In genomic region chr3:133779626-133780203, GRCh38 we compare ENCODE assay signal across 38 cellular contexts. TPM values are rescaled to one million over a fixed set of nuclear protein-coding genes. Genes with fewer than 3 reads are reported as not detected.
"Had no signal": no experiment of that assay in that cellular context is flagged by ENCODE, and none has a peak within 500 bp of the region (broad histone marks: within the 10 kb centered on the region; RNA-seq: fewer than 3 reads in every experiment).

No MANE protein-coding gene starts in this region.

- DNase-seq: Karpas-422, Kasumi-1, MG63, MM.1S, MV-4-11, NCI-H1048, NCI-H1092, NCI-H1092 treated with DMSO at 0.1 percent for 48 hours, NCI-H1105, NCI-H1105 treated with DMSO at 0.1 percent for 48 hours, NCI-H1417, NCI-H1417 treated with DMSO at 0.1 percent for 48 hours, NCI-H1436, NCI-H1436 treated with DMSO at 0.1 percent for 48 hours, NCI-H146, NCI-H1694, NCI-H1694 treated with DMSO at 0.1 percent for 48 hours, NCI-H187, NCI-H187 treated with DMSO at 0.1 percent for 48 hours, NCI-H1930, NCI-H2029, NCI-H2029 treated with DMSO at 0.1 percent for 48 hours, NCI-H2081, NCI-H2081 treated with DMSO at 0.1 percent for 48 hours, NCI-H2107, NCI-H2171, NCI-H2171 treated with DMSO at 0.1 percent for 48 hours, NCI-H2227 treated with DMSO at 0.1 percent for 48 hours, NCI-H226, NCI-H345, NCI-H446, NCI-H446 treated with DMSO at 0.1 percent for 48 hours, NCI-H510A, NCI-H510A treated with DMSO at 0.1 percent for 48 hours, NCI-H524, NCI-H524 treated with DMSO at 0.1 percent for 48 hours had no signal

- H3K4me3 ChIP-seq: MG63 had no signal

- H3K9me3 ChIP-seq: MG63 had no signal

- H3K36me3 ChIP-seq: MG63 had no signal

RNA-seq across cellular contexts. Expression of gene TF, which starts 33.5 kb away (rescaled TPM):
- total RNA-seq: LHCN-M2, M059J had no signal
